Comparison of ENCODE assay signal across 19 cellular contexts in the genomic region with DNA sequence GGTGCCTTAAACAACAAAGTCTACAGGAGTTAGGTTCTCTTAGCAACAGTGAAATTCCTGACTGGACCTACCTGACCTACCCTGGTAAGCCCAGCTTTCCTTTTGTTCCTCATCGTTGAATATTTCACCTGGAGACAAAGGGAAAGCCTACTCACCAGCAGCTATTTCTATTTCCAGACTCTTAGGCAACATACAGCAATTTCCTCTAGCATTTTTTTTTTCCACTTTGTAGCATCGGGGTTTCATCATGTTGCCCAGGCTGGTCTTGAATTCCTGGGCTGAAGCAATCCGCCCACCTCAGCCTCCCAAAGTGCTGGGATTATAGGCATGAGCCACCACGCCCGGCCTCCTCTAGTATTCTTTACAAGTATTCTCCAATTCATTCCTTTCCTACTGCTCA. TPM values are rescaled to one million over a fixed set of nuclear protein-coding genes. Genes with fewer than 3 reads are reported as not detected.
A peak's percentile ranks its signal among the peaks of the same experiment; 100 is the strongest.
DNase-seq lines count a peak whose midpoint lies in the region; ATAC-seq, FAIRE-seq and TF ChIP-seq lines count a peak whose summit lies in the region.
"Had no signal": no experiment of that assay in that cellular context is flagged by ENCODE, and none has a peak within 500 bp of the region (broad histone marks: within the 10 kb centered on the region; RNA-seq: fewer than 3 reads in every experiment).

No MANE protein-coding gene starts in this region.

- peaks cover 51% of the 10 kb centered on the region for H3K36me3 Mint-ChIP-seq in progenitor cell of endocrine pancreas (ENCODE audit: insufficient read depth)

- no peak overlapping the region for H3K9ac ChIP-seq in kidney (ENCODE audit: low read length in 2 of 2)
- H3K9ac ChIP-seq: parathyroid adenoma had no signal

- peaks cover 36% of the 10 kb centered on the region for H3K4me1 Mint-ChIP-seq in progenitor cell of endocrine pancreas (ENCODE audit: low read depth)
- H3K4me1 Mint-ChIP-seq: CD4-positive, CD25-positive, alpha-beta regulatory T cell; immature natural killer cell had no signal

- no peaks in the 10 kb centered on the region for H3K9me3 Mint-ChIP-seq in progenitor cell of endocrine pancreas (ENCODE audit: low read depth)
- H3K9me3 Mint-ChIP-seq: dendritic cell treated with granulocyte-macrophage colony-stimulating factor and Interleukin-4, amounts not matched to agents 40 ng/mL and 50 ng/mL, for 4 days; immature natural killer cell had no signal

- no peak for FAIRE-seq in kidney (lab: Jason Lieb, UNC)

- ATAC-seq in aorta (ENCODE audit: low FRiP score) = no peak

- no peak overlapping the region for H3K4me3 ChIP-seq in kidney (ENCODE audit: low read length in 2 of 2)
- H3K4me3 ChIP-seq in aorta (ENCODE audit: low read length in 2 of 2) = no peak overlapping the region
- H3K4me3 ChIP-seq: SJSA1, suprapubic skin had no signal

- H3K4me3 Mint-ChIP-seq in progenitor cell of endocrine pancreas (ENCODE audit: low read depth) = no peak overlapping the region
- H3K4me3 Mint-ChIP-seq: dendritic cell treated with granulocyte-macrophage colony-stimulating factor and Interleukin-4, amounts not matched to agents 40 ng/mL and 50 ng/mL, for 4 days; immature natural killer cell had no signal

- H3K27ac ChIP-seq in epithelial cell of prostate = peak overlapping the region; percentile 75
- H3K27ac ChIP-seq in kidney (ENCODE audit: low read depth in 2 of 2, low read length in 2 of 2) = no peak overlapping the region
- no peak overlapping the region for H3K27ac ChIP-seq in aorta (ENCODE audit: low read depth in 1 of 2, low read length in 2 of 2)
- H3K27ac ChIP-seq: parathyroid adenoma, SJSA1, suprapubic skin had no signal

- no peaks in the 10 kb centered on the region for H3K27me3 Mint-ChIP-seq in progenitor cell of endocrine pancreas
- H3K27me3 Mint-ChIP-seq: CD4-positive, CD25-positive, alpha-beta regulatory T cell; dendritic cell treated with granulocyte-macrophage colony-stimulating factor and Interleukin-4, amounts not matched to agents 40 ng/mL and 50 ng/mL, for 4 days had no signal

- TF ChIP-seq CTCF in progenitor cell of endocrine pancreas (IDR thresholded peaks at IDR 0.05; ENCODE audit: unreplicated experiment) (no peak), kidney (IDR thresholded peaks at IDR 0.05; ENCODE audit: borderline replicate concordance, extremely low read depth, insufficient read depth) (no peak)

- WGBS in aorta, 2 donors = 79 to 83% methylated on average over 5 of the region's 5 CpGs

- no peaks in the 10 kb centered on the region for H3K27me3 ChIP-seq in aorta (ENCODE audit: control insufficient read depth in 1 of 2, insufficient read depth in 2 of 2, low read length in 1 of 2)
- H3K27me3 ChIP-seq: SJSA1, suprapubic skin had no signal

- H3K27ac Mint-ChIP-seq in progenitor cell of endocrine pancreas = peak overlapping the region; percentile 75
- H3K27ac Mint-ChIP-seq: CD4-positive, CD25-positive, alpha-beta regulatory T cell; dendritic cell treated with granulocyte-macrophage colony-stimulating factor and Interleukin-4, amounts not matched to agents 40 ng/mL and 50 ng/mL, for 4 days; immature natural killer cell had no signal

- no peaks in the 10 kb centered on the region for H3K4me1 ChIP-seq in kidney (ENCODE audit: control insufficient read depth in 1 of 2, insufficient read depth in 1 of 2, low read depth in 1 of 2, low read length in 2 of 2)
- no peaks in the 10 kb centered on the region for H3K4me1 ChIP-seq in aorta (ENCODE audit: control insufficient read depth in 1 of 2, insufficient read depth in 2 of 2, low read length in 2 of 2)
- H3K4me1 ChIP-seq: parathyroid adenoma, SJSA1, suprapubic skin had no signal

- H3K9me3 ChIP-seq in kidney (ENCODE audit: control insufficient read depth in 1 of 2, low read length in 2 of 2) (no peaks in the 10 kb centered on the region), aorta (ENCODE audit: control insufficient read depth, low read length) (no peaks in the 10 kb centered on the region)
- H3K9me3 ChIP-seq: SJSA1, suprapubic skin had no signal

- DNase-seq in GF-D8 (lab: John Stamatoyannopoulos, UW) = peak; percentile 3
- DNase-seq in NCI-H226 = peak; percentile 56
- peak; percentile 27 for DNase-seq in epithelial cell of prostate (ENCODE audit: low read depth, low spot score)
- DNase-seq in progenitor cell of endocrine pancreas (ENCODE audit: low spot score, unreplicated experiment) = no peak
- no peak for DNase-seq in 8988T
- DNase-seq in kidney = no peak
- no peak for DNase-seq in aorta
- DNase-seq: activated CD4-positive, alpha-beta T cell treated with anti-CD3 and anti-CD28 coated beads, Interleukin-2, amount 50 U/mL, for 4 hours; amygdala; CD4-positive, CD25-positive, alpha-beta regulatory T cell; foreskin melanocyte; immature natural killer cell; NCI-H1105 treated with DMSO at 0.1 percent for 48 hours; NCI-H345 had no signal

- H3K36me3 ChIP-seq in kidney (ENCODE audit: control insufficient read depth in 1 of 2, insufficient read depth in 2 of 2, low read length in 2 of 2) (no peaks in the 10 kb centered on the region), aorta (ENCODE audit: control insufficient read depth in 1 of 2, insufficient read depth in 2 of 2, low read length in 1 of 2) (peaks cover 2 to 7% of the 10 kb centered on the region in 2 donors)
- H3K36me3 ChIP-seq: SJSA1, suprapubic skin had no signal

- intact Hi-C loops in kidney (cut with DNase I) (no loop called here), aorta (cut with DNase I) (no loop called here)

RNA-seq across cellular contexts. Expression of gene S100G, which starts 6.8 kb away (rescaled TPM):
- total RNA-seq in progenitor cell of endocrine pancreas = not detected in 2 replicates
- not detected for total RNA-seq in kidney
- not detected for polyA plus RNA-seq in kidney (ENCODE audit: insufficient read depth, low read depth, low replicate concordance)
- total RNA-seq in aorta = not detected
- 1 to 10 TPM in 1 of 2 donors, not detected in 1; 2.4 TPM for polyA plus RNA-seq in aorta
- total RNA-seq: CD4-positive, CD25-positive, alpha-beta regulatory T cell; Daoy; SJSA1; suprapubic skin had no signal
- polyA plus RNA-seq: CD4-positive, CD25-positive, alpha-beta regulatory T cell; immature natural killer cell had no signal

Comparison
In these comparisons a context has a peak if more than half of its experiments do, and no peak if none do; other contexts are left out.
1. DNase-seq: peak in GF-D8 (single experiment), NCI-H226 (single experiment) and epithelial cell of prostate (single experiment); none in progenitor cell of endocrine pancreas (single experiment), 8988T (single experiment), kidney (single experiment) and aorta (0 of 2).